ENCODE assay signal across 1 cellular context in the genomic region with DNA sequence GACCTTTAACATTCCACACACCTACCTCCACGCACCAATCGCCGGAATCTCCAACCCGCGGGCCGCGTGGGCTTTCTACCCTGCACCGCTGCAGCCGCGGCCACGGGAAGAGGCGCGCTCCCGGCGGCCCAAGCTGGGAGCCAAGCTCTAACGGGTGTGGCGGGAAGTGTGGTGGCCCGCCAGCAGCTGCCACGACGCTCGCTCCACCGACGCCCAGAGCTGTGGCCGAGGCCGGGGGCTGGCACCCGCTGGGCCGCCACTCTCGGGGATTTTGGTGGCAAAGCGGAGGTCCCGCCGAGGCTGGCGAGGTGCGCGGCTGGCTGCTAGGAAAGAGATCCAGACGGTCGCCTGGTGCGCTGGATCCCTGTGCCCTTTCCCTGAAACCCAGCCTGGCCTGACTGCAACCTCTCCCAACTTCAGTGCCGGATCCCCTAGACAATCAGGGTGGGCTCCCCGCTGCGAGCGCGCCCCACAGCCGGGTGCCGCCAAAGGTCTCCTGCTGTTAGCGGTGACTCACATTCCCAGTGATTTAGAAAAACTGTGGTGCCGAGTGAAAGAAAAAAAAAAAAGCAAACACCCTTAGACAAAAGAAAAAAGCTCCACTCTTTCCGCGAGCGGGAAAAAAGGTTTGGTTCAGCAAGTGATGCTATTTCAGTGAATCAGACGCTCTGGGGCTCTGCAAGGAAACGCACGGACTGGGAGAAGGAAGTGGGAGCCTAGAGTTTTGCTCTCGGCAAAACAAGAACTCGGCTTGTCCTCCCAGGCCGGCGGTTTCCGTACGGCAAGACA.
TF ChIP-seq lines count a peak whose summit lies in the region.

No MANE protein-coding gene starts in this region.

TF ChIP-seq in GM12878, 131 proteins besides CTCF, POLR2A, EP300 and RAD21 (continued from another document):
- TF ChIP-seq, protein P1, sequence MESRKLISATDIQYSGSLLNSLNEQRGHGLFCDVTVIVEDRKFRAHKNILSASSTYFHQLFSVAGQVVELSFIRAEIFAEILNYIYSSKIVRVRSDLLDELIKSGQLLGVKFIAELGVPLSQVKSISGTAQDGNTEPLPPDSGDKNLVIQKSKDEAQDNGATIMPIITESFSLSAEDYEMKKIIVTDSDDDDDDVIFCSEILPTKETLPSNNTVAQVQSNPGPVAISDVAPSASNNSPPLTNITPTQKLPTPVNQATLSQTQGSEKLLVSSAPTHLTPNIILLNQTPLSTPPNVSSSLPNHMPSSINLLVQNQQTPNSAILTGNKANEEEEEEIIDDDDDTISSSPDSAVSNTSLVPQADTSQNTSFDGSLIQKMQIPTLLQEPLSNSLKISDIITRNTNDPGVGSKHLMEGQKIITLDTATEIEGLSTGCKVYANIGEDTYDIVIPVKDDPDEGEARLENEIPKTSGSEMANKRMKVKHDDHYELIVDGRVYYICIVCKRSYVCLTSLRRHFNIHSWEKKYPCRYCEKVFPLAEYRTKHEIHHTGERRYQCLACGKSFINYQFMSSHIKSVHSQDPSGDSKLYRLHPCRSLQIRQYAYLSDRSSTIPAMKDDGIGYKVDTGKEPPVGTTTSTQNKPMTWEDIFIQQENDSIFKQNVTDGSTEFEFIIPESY (IDR thresholded peaks at IDR 0.05) = peak; percentile 65; the same call in 1 of the 2 replicates
- TF ChIP-seq SUZ12 (IDR thresholded peaks at IDR 0.05; ENCODE audit: unreplicated experiment) = no peak
- TF ChIP-seq, protein P2, sequence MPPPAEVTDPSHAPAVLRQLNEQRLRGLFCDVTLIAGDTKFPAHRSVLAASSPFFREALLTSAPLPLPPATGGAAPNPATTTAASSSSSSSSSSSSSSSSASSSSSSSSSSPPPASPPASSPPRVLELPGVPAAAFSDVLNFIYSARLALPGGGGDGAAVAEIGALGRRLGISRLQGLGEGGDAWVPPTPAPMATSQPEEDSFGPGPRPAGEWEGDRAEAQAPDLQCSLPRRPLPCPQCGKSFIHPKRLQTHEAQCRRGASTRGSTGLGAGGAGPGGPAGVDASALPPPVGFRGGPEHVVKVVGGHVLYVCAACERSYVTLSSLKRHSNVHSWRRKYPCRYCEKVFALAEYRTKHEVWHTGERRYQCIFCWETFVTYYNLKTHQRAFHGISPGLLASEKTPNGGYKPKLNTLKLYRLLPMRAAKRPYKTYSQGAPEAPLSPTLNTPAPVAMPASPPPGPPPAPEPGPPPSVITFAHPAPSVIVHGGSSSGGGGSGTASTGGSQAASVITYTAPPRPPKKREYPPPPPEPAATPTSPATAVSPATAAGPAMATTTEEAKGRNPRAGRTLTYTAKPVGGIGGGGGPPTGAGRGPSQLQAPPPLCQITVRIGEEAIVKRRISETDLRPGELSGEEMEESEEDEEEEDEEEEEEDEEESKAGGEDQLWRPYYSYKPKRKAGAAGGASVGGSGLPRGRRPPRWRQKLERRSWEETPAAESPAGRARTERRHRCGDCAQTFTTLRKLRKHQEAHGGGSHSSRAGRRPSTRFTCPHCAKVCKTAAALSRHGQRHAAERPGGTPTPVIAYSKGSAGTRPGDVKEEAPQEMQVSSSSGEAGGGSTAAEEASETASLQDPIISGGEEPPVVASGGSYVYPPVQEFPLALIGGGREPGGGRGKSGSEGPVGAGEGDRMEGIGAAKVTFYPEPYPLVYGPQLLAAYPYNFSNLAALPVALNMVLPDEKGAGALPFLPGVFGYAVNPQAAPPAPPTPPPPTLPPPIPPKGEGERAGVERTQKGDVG (CRISPR knock-in tag; IDR thresholded peaks at IDR 0.05) = no peak
- no peak for TF ChIP-seq TAF1 (IDR thresholded peaks at IDR 0.05; ENCODE audit: borderline replicate concordance, low read depth, low read length)
- TF ChIP-seq IKZF1 (conservative IDR thresholded peaks at IDR 0.05) = 0 out of 2 replicates have a peak, but pooled peaks have one; percentile 5
- peak; percentile 84; the same call in 1 of the 2 replicates for TF ChIP-seq EZH2 (IDR thresholded peaks at IDR 0.05; ENCODE audit: borderline replicate concordance, control insufficient read depth, low read depth, low read length)
- TF ChIP-seq, protein P3, sequence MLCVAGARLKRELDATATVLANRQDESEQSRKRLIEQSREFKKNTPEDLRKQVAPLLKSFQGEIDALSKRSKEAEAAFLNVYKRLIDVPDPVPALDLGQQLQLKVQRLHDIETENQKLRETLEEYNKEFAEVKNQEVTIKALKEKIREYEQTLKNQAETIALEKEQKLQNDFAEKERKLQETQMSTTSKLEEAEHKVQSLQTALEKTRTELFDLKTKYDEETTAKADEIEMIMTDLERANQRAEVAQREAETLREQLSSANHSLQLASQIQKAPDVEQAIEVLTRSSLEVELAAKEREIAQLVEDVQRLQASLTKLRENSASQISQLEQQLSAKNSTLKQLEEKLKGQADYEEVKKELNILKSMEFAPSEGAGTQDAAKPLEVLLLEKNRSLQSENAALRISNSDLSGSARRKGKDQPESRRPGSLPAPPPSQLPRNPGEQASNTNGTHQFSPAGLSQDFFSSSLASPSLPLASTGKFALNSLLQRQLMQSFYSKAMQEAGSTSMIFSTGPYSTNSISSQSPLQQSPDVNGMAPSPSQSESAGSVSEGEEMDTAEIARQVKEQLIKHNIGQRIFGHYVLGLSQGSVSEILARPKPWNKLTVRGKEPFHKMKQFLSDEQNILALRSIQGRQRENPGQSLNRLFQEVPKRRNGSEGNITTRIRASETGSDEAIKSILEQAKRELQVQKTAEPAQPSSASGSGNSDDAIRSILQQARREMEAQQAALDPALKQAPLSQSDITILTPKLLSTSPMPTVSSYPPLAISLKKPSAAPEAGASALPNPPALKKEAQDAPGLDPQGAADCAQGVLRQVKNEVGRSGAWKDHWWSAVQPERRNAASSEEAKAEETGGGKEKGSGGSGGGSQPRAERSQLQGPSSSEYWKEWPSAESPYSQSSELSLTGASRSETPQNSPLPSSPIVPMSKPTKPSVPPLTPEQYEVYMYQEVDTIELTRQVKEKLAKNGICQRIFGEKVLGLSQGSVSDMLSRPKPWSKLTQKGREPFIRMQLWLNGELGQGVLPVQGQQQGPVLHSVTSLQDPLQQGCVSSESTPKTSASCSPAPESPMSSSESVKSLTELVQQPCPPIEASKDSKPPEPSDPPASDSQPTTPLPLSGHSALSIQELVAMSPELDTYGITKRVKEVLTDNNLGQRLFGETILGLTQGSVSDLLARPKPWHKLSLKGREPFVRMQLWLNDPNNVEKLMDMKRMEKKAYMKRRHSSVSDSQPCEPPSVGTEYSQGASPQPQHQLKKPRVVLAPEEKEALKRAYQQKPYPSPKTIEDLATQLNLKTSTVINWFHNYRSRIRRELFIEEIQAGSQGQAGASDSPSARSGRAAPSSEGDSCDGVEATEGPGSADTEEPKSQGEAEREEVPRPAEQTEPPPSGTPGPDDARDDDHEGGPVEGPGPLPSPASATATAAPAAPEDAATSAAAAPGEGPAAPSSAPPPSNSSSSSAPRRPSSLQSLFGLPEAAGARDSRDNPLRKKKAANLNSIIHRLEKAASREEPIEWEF (IDR thresholded peaks at IDR 0.05; ENCODE audit: insufficient replicate concordance, low read depth, low read length) = no peak
